ENCODE assay signal across 1 cellular context in genomic region chr1:223776075-223776814, GRCh38.
TF ChIP-seq lines count a peak whose summit lies in the region.

No MANE protein-coding gene starts in this region.

TF ChIP-seq in K562, 482 proteins besides CTCF, POLR2A, EP300 and RAD21 (continued from another document and continues in another):
- TF ChIP-seq MBD1 (CRISPR knock-in tag; IDR thresholded peaks at IDR 0.05) (no peak), SMAD3 (CRISPR knock-in tag; conservative IDR thresholded peaks at IDR 0.05) (no peak), POLR3G (IDR thresholded peaks at IDR 0.05; ENCODE audit: extremely low read depth, insufficient read length, insufficient replicate concordance) (no peak), ZNF174 (CRISPR knock-in tag; IDR thresholded peaks at IDR 0.05) (no peak), SMARCB1 (IDR thresholded peaks at IDR 0.05; ENCODE audit: insufficient read length, low read depth) (no peak), THRA (IDR thresholded peaks at IDR 0.05) (no peak), ZNF324 (CRISPR knock-in tag; IDR thresholded peaks at IDR 0.05) (no peak), OTX1 (CRISPR knock-in tag; IDR thresholded peaks at IDR 0.05) (peak; percentile 89), THRB (CRISPR knock-in tag; conservative IDR thresholded peaks at IDR 0.05) (peak; percentile 86), TAF15 (IDR thresholded peaks at IDR 0.05; ENCODE audit: low read depth, low read length) (no peak), ZBTB34 (CRISPR knock-in tag; IDR thresholded peaks at IDR 0.05) (no peak), E2F1 (CRISPR knock-in tag; IDR thresholded peaks at IDR 0.05) (no peak), CHD2 (IDR thresholded peaks at IDR 0.05; ENCODE audit: low read depth, low read length) (0 out of 2 replicates have a peak, but pooled peaks have one; percentile 22), ZKSCAN3 (CRISPR knock-in tag; IDR thresholded peaks at IDR 0.05) (no peak), RAD51 (IDR thresholded peaks at IDR 0.05; ENCODE audit: borderline replicate concordance, low read depth) (no peak; the same call in 1 of the 2 replicates), ZNF431 (CRISPR knock-in tag; IDR thresholded peaks at IDR 0.05) (no peak), ZEB2 (IDR thresholded peaks at IDR 0.05) (peak; percentile 93), E2F3 (CRISPR knock-in tag; IDR thresholded peaks at IDR 0.05) (0 out of 2 replicates have a peak, but pooled peaks have one; percentile 45), ZBTB2 (IDR thresholded peaks at IDR 0.05) (peak; percentile 78; the same call in 1 of the 2 replicates), RCOR1 (IDR thresholded peaks at IDR 0.05; ENCODE audit: borderline replicate concordance in 1 of 2, low read depth in 2 of 2, low read length in 2 of 2) (peak in 1 of 2 experiments; percentile 69; a peak in 2 of 4 replicates), SLC30A9 (CRISPR knock-in tag; IDR thresholded peaks at IDR 0.05) (no peak), ZNF586 (CRISPR knock-in tag; conservative IDR thresholded peaks at IDR 0.05) (no peak), USF1 (CRISPR knock-in tag; IDR thresholded peaks at IDR 0.05) (no peak), NEUROD1 (IDR thresholded peaks at IDR 0.05; ENCODE audit: borderline replicate concordance, low read depth, low read length, partially characterized antibody) (peak; percentile 20), MAFF (IDR thresholded peaks at IDR 0.05; ENCODE audit: low read length) (peak; percentile 42; the same call in 1 of the 2 replicates), JUND (IDR thresholded peaks at IDR 0.05; ENCODE audit: borderline replicate concordance, low read depth, low read length) (peak; percentile 97), JUND (tag; IDR thresholded peaks at IDR 0.05; ENCODE audit: borderline replicate concordance, low read depth, low read length) (peak; percentile 94; the same call in 2 of the 3 replicates), HOMEZ (CRISPR knock-in tag; IDR thresholded peaks at IDR 0.05) (no peak), SMAD4 (CRISPR knock-in tag; conservative IDR thresholded peaks at IDR 0.05) (peak; percentile 58), CREBBP (IDR thresholded peaks at IDR 0.05; ENCODE audit: low read depth, low read length) (no peak), ZBTB26 (CRISPR knock-in tag; IDR thresholded peaks at IDR 0.05) (0 out of 2 replicates have a peak, but pooled peaks have one; percentile 72), PML (IDR thresholded peaks at IDR 0.05; ENCODE audit: low read length) (peak; percentile 46; the same call in 1 of the 2 replicates), ZNF780A (CRISPR knock-in tag; IDR thresholded peaks at IDR 0.05) (no peak), ARID3A (IDR thresholded peaks at IDR 0.05; ENCODE audit: borderline replicate concordance, low read depth, low read length) (peak; percentile 73; the same call in 1 of the 2 replicates), ZFPM2 (CRISPR knock-in tag; IDR thresholded peaks at IDR 0.05) (no peak), ZSCAN32 (CRISPR knock-in tag; IDR thresholded peaks at IDR 0.05) (0 out of 2 replicates have a peak, but pooled peaks have one; percentile 23), ELF4 (CRISPR knock-in tag; IDR thresholded peaks at IDR 0.05) (peak; percentile 82), DDX20 (tag; IDR thresholded peaks at IDR 0.05; ENCODE audit: low read depth) (no peak), SAFB (IDR thresholded peaks at IDR 0.05; ENCODE audit: borderline replicate concordance, low read depth, low read length) (no peak), MCM3 (IDR thresholded peaks at IDR 0.05) (no peak), ZNF695 (CRISPR knock-in tag; IDR thresholded peaks at IDR 0.05) (no peak), NFRKB (IDR thresholded peaks at IDR 0.05; ENCODE audit: low read depth) (peak; percentile 43; the same call in 1 of the 2 replicates), HDGF (IDR thresholded peaks at IDR 0.05) (peak; percentile 98), BCOR (IDR thresholded peaks at IDR 0.05) (no peak), NRF1 (conservative IDR thresholded peaks at IDR 0.05 in 1 of 2, IDR thresholded peaks at IDR 0.05 in 1 of 2) (no peak)
